ENCODE assay signal across 9 cellular contexts in genomic region chr9:113057193-113057592, GRCh38. TPM values are rescaled to one million over a fixed set of nuclear protein-coding genes. Genes with fewer than 3 reads are reported as not detected.
DNase-seq lines count a peak whose midpoint lies in the region; ATAC-seq, FAIRE-seq and TF ChIP-seq lines count a peak whose summit lies in the region.
"Had no signal": no experiment of that assay in that cellular context is flagged by ENCODE, and none has a peak within 500 bp of the region (broad histone marks: within the 10 kb centered on the region; RNA-seq: fewer than 3 reads in every experiment).

No MANE protein-coding gene starts in this region.

- H2BK20ac ChIP-seq in IMR-90 (ENCODE audit: low read depth, low read length): no peak overlapping the region
- H2BK20ac ChIP-seq in H1 (ENCODE audit: low read length): no peak overlapping the region

- peaks cover 5% of the 10 kb centered on the region for H3K79me2 ChIP-seq in ACC112 (ENCODE audit: control insufficient read depth, insufficient read depth, low read length, unreplicated experiment)
- H3K79me2 ChIP-seq in H1 (ENCODE audit: control insufficient read depth in 1 of 2, insufficient read depth in 2 of 2, low read length in 2 of 2): no peaks in the 10 kb centered on the region
- H3K79me2 ChIP-seq in neural progenitor cell (ENCODE audit: low read depth): peaks cover 37% of the 10 kb centered on the region

- no peak overlapping the region for H3K4me3 Mint-ChIP-seq in neural progenitor cell

- H3K27ac Mint-ChIP-seq in neural progenitor cell: no peak overlapping the region

- no peak overlapping the region for H2BK12ac ChIP-seq in H1 (ENCODE audit: low read depth, low read length)

- no peak for TF ChIP-seq RAD21 in IMR-90 (IDR thresholded peaks at IDR 0.05; ENCODE audit: low read length)
- TF ChIP-seq RAD21 in H1 (IDR thresholded peaks at IDR 0.05 in 1 of 2, conservative IDR thresholded peaks at IDR 0.05 in 1 of 2; ENCODE audit: low read depth in 2 of 2, low read length in 2 of 2): no peak

- H4K5ac ChIP-seq in IMR-90 (ENCODE audit: low read depth, low read length) (peak overlapping the region; percentile 65; the same call in 1 of the 2 replicates), H1 (ENCODE audit: insufficient read length, low read depth, low read length) (no peak overlapping the region)

- intact Hi-C loops in IMR-90 (cut with micrococcal nuclease): no loop called here

- TF ChIP-seq CTCF in IMR-90 (conservative IDR thresholded peaks at IDR 0.05; ENCODE audit: low read depth, low read length) (no peak), H1 (IDR thresholded peaks at IDR 0.05; ENCODE audit: control extremely low read depth in 1 of 3, insufficient read depth in 1 of 3, low read depth in 1 of 3, low read length in 3 of 3) (no peak), neural progenitor cell (IDR thresholded peaks at IDR 0.05) (no peak)

- H4K8ac ChIP-seq in IMR-90 (ENCODE audit: low read depth in 2 of 2, low read length in 2 of 2): peak overlapping the region; percentile 87 to 92
- H4K8ac ChIP-seq in H1 (ENCODE audit: extremely low read depth, insufficient read depth, low read length): no peak overlapping the region

- H3K27me3 ChIP-seq in ACC112 (ENCODE audit: insufficient read depth, low read length): peaks cover 21% of the 10 kb centered on the region
- H3K27me3 ChIP-seq in IMR-90 (ENCODE audit: control insufficient read depth, insufficient read depth, low read length): peaks cover 17% of the 10 kb centered on the region
- H3K27me3 ChIP-seq in H1 (replicated peaks in 1 of 4; ENCODE audit: control insufficient read depth in 3 of 4, extremely low read depth in 1 of 4, insufficient read depth in 3 of 4, low read length in 3 of 4): peaks cover 30 to 41% (median 38%) of the 10 kb centered on the region in 4 experiments
- peaks cover 43% of the 10 kb centered on the region for H3K27me3 ChIP-seq in neural progenitor cell

- peaks cover 9 to 11% of the 10 kb centered on the region in 2 experiments for H3K79me1 ChIP-seq in IMR-90 (ENCODE audit: low read depth in 1 of 2, low read length in 2 of 2)
- H3K79me1 ChIP-seq in H1 (ENCODE audit: low read depth, low read length): no peaks in the 10 kb centered on the region

- H3K9me3 ChIP-seq in IMR-90 (ENCODE audit: control insufficient read depth, insufficient read depth, low read length) (peaks cover 42% of the 10 kb centered on the region), H1 (ENCODE audit: insufficient read depth in 2 of 2, low read depth in 1 of 2, low read length in 1 of 2) (peaks cover 8 to 22% of the 10 kb centered on the region in 2 experiments; a peak in 3 of 4 replicates), neural progenitor cell (ENCODE audit: low read depth) (peaks cover 12% of the 10 kb centered on the region)

- no peak overlapping the region for H3K56ac ChIP-seq in IMR-90 (ENCODE audit: extremely low read depth, insufficient read depth, low read length)
- H3K56ac ChIP-seq in H1 (replicated peaks; ENCODE audit: insufficient read length, low read depth, low read length): no peak overlapping the region

- no peak overlapping the region for H3K23ac ChIP-seq in IMR-90 (ENCODE audit: low read depth, low read length)
- no peak overlapping the region for H3K23ac ChIP-seq in H1 (ENCODE audit: insufficient read length)

- H3K36me3 ChIP-seq in ACC112 (ENCODE audit: insufficient read depth, low read length) (no peaks in the 10 kb centered on the region; the same call in 1 of the 2 replicates), IMR-90 (ENCODE audit: control insufficient read depth, insufficient read depth, low read length) (no peaks in the 10 kb centered on the region), H1 (ENCODE audit: control insufficient read depth in 2 of 4, insufficient read depth in 4 of 4, low read length in 3 of 4) (peaks cover 0 to 3% (median 0%) of the 10 kb centered on the region in 4 experiments; a peak in 1 of 8 replicates), neural progenitor cell (no peaks in the 10 kb centered on the region)

- peaks cover 12% of the 10 kb centered on the region for H3K27me3 Mint-ChIP-seq in neural progenitor cell (ENCODE audit: insufficient read depth, low read depth)

- H2BK5ac ChIP-seq in IMR-90 (ENCODE audit: low read depth, low read length, poor library complexity, severe bottlenecking): no peak overlapping the region
- H2BK5ac ChIP-seq in H1 (ENCODE audit: low read depth, low read length): no peak overlapping the region

- H3K4me1 ChIP-seq in ACC112 (ENCODE audit: control insufficient read depth, insufficient read depth, low read length, unreplicated experiment) (peaks cover 2% of the 10 kb centered on the region), IMR-90 (ENCODE audit: control insufficient read depth, insufficient read depth, low read length) (no peaks in the 10 kb centered on the region), H1 (replicated peaks in 1 of 4; ENCODE audit: control insufficient read depth in 3 of 4, insufficient read depth in 4 of 4, low read length in 3 of 4) (no peaks in the 10 kb centered on the region; a peak in 2 of 7 replicates), neural progenitor cell (no peaks in the 10 kb centered on the region)

- WGBS in IMR-90 (ENCODE audit: extremely low coverage in 2 of 2, insufficient read length in 1 of 2), 2 experiments: 38% methylated on average over 1 of the region's 5 CpGs; no CpG with 5 or more reads in 1 of the 2 experiments
- WGBS in H1 (ENCODE audit: extremely low coverage in 1 of 2, insufficient coverage in 1 of 2, insufficient read length in 1 of 2, insufficient replicate concordance in 2 of 2, low coverage in 1 of 2, low lambda C conversion rate in 2 of 2, missing lambda C conversion rate in 1 of 2), 2 experiments: 74% methylated on average over 5 of the region's 5 CpGs; no CpG with 5 or more reads in 1 of the 2 experiments

- no peak overlapping the region for H2BK120ac ChIP-seq in IMR-90 (ENCODE audit: low read depth, low read length)
- no peak overlapping the region for H2BK120ac ChIP-seq in H1 (replicated peaks; ENCODE audit: low read depth, low read length)

- no peak overlapping the region for H2AK9ac ChIP-seq in IMR-90 (replicated peaks; ENCODE audit: low read depth, low read length, poor library complexity)

- H3K4ac ChIP-seq in IMR-90 (ENCODE audit: low read depth, low read length) (no peak overlapping the region), H1 (replicated peaks; ENCODE audit: insufficient read length, low read depth, low read length) (no peak overlapping the region)

- TF ChIP-seq EP300 in H1 (IDR thresholded peaks at IDR 0.05; ENCODE audit: borderline replicate concordance in 1 of 2, low read depth in 2 of 2, low read length in 2 of 2): no peak

- no peak overlapping the region for H2AK5ac ChIP-seq in IMR-90 (ENCODE audit: low read depth, low read length)
- H2AK5ac ChIP-seq in H1 (ENCODE audit: low read depth, low read length): no peak overlapping the region

- H3K4me1 Mint-ChIP-seq in neural progenitor cell: no peaks in the 10 kb centered on the region
- H3K4me1 Mint-ChIP-seq: neural crest cell had no signal

- no peaks in the 10 kb centered on the region for H3K9me1 ChIP-seq in IMR-90 (ENCODE audit: insufficient read depth, low read length)

- H3K14ac ChIP-seq in IMR-90 (replicated peaks; ENCODE audit: low read depth, low read length) (no peak overlapping the region), H1 (ENCODE audit: insufficient read length) (no peak overlapping the region)

- FAIRE-seq in H1 (lab: Jason Lieb, UNC): no peak

- H3K4me2 ChIP-seq in IMR-90 (ENCODE audit: low read depth, low read length) (peak overlapping the region; percentile 37; the same call in 1 of the 2 replicates), H1 (ENCODE audit: insufficient read depth in 1 of 2, low read depth in 2 of 2, low read length in 2 of 2) (peak overlapping the region; percentile 67 to 99; a peak in 2 of 4 replicates), neural progenitor cell (peak overlapping the region; percentile 80)

- H3K23me2 ChIP-seq in H1 (ENCODE audit: low read depth, low read length): peaks cover 10% of the 10 kb centered on the region

- H3K36me3 Mint-ChIP-seq in neural progenitor cell: peaks cover 3% of the 10 kb centered on the region

- H4K91ac ChIP-seq in IMR-90 (ENCODE audit: insufficient read depth, low read depth, low read length): no peak overlapping the region; the same call in 1 of the 2 replicates
- no peak overlapping the region for H4K91ac ChIP-seq in H1 (replicated peaks; ENCODE audit: insufficient read length, low read length)

- DNase-seq in IMR-90 (no peak), H1 (ENCODE audit: low read depth in 1 of 2, low spot score in 2 of 2) (no peak), neural progenitor cell (ENCODE audit: low spot score) (no peak), NCI-H2107 (lab: John Stamatoyannopoulos, UW) (no peak), retina (no peak), SKM-1 treated with dmso at 0.1 percent for 144 hours (lab: John Stamatoyannopoulos, UW; ENCODE audit: unreplicated experiment) (no peak), NCI-H748 (lab: John Stamatoyannopoulos, UW; ENCODE audit: unreplicated experiment) (no peak)

- no TSS peak for BruUV-seq in IMR-90 (replicated peaks; lab: Mats Ljungman, UMichigan)

- H3F3A ChIP-seq in neural progenitor cell (ENCODE audit: low read depth): no peaks in the 10 kb centered on the region

- H3K9ac ChIP-seq in IMR-90 (ENCODE audit: low read depth, low read length): no peak overlapping the region
- no peak overlapping the region for H3K9ac ChIP-seq in H1 (replicated peaks in 1 of 4; ENCODE audit: extremely low read depth in 1 of 4, low read depth in 3 of 4, low read length in 3 of 4)
- no peak overlapping the region for H3K9ac ChIP-seq in neural progenitor cell

- CTCF ChIA-PET in IMR-90 (lab: Yijun Ruan, JAX) (no interaction called here), H1 (lab: Charles Lee; ENCODE audit: partially characterized antibody) (interaction anchor here (0.6 kb wide), 1 partner anchor 46 kb away, joined by 3 read pairs; no protein-coding TSS in a partner anchor)

- peaks cover 15% of the 10 kb centered on the region for H3K9me3 Mint-ChIP-seq in neural progenitor cell

- no peak overlapping the region for H2BK15ac ChIP-seq in IMR-90 (ENCODE audit: low read depth, low read length)
- no peak overlapping the region for H2BK15ac ChIP-seq in H1 (ENCODE audit: low read length)

- peak overlapping the region; percentile 64 for H3K27ac ChIP-seq in ACC112 (ENCODE audit: low read depth, low read length)
- H3K27ac ChIP-seq in IMR-90 (ENCODE audit: insufficient read depth, low read length): no peak overlapping the region
- no peak overlapping the region for H3K27ac ChIP-seq in H1 (ENCODE audit: low read depth, low read length)
- H3K27ac ChIP-seq in neural progenitor cell: no peak overlapping the region

- POLR2A ChIA-PET in IMR-90 (lab: Charles Lee; ENCODE audit: unreplicated experiment) (no interaction called here), H1 (lab: Charles Lee; ENCODE audit: partially characterized antibody) (no interaction called here)

- H3K4me3 ChIP-seq in ACC112 (ENCODE audit: low read depth, low read length) (peak overlapping the region; percentile 91), IMR-90 (ENCODE audit: insufficient read depth, low read depth, low read length) (peak overlapping the region; percentile 91), H1 (ENCODE audit: extremely low read depth in 1 of 4, insufficient read depth in 2 of 4, low read depth in 3 of 4, low read length in 4 of 4) (peak overlapping the region in 1 of 4 experiments; percentile 95; a peak in 2 of 8 replicates), neural progenitor cell (peak overlapping the region; percentile 80)

- H2AFZ ChIP-seq in ACC112 (ENCODE audit: low read length, unreplicated experiment) (peak overlapping the region; percentile 96), IMR-90 (replicated peaks; ENCODE audit: low read length, poor library complexity) (peak overlapping the region; percentile 77), H1 (ENCODE audit: low read length) (no peak overlapping the region), neural progenitor cell (replicated peaks) (peak overlapping the region; percentile 98)

- in situ Hi-C loops in IMR-90 (cut with MboI; ENCODE audit: low sequenced_read_pairs): no loop called here

- ATAC-seq in IMR-90 (ENCODE audit: low read depth): no peak

- H4K20me1 ChIP-seq in IMR-90 (ENCODE audit: insufficient read depth, low read length) (no peaks in the 10 kb centered on the region), H1 (replicated peaks in 1 of 2; ENCODE audit: control insufficient read depth in 1 of 2, insufficient read depth in 2 of 2, low read length in 2 of 2) (peaks cover under 1 to 2% of the 10 kb centered on the region in 2 experiments), neural progenitor cell (ENCODE audit: low read depth) (no peaks in the 10 kb centered on the region)

- TF ChIP-seq POLR2A in IMR-90 (IDR thresholded peaks at IDR 0.05; ENCODE audit: low read depth, low read length) (no peak), H1 (IDR thresholded peaks at IDR 0.05; ENCODE audit: control extremely low read depth in 1 of 2, low read depth in 2 of 2, low read length in 2 of 2) (no peak)

- dilution Hi-C loops in IMR-90 (cut with HindIII; ENCODE audit: low sequenced_read_pairs, unreplicated experiment): no loop called here

- H3K18ac ChIP-seq in IMR-90 (ENCODE audit: low read depth, low read length) (no peak overlapping the region), H1 (ENCODE audit: extremely low read depth, low read length) (no peak overlapping the region)

RNA-seq across cellular contexts. Expression of gene ZFP37, which starts 0.7 kb away (rescaled TPM):
- total RNA-seq in IMR-90 (2012; rRNA removed) (3.6 and 4.4 TPM in 2 replicates), neural progenitor cell (ENCODE audit: low replicate concordance) (13.3 and 14.1 TPM in 2 replicates)
- polyA plus RNA-seq in IMR-90 (2012; rRNA removed) (0.75 and 0.84 TPM in 2 replicates), H1 (2011; rRNA removed) (0.25 and 0.38 TPM in 2 replicates)
- polyA plus RNA-seq in IMR-90 (2012; cell fraction: cytosol; rRNA removed): 0.15 and 0.23 TPM in 2 replicates
- polyA plus RNA-seq in IMR-90 (2012; cell fraction: nucleus; rRNA removed; ENCODE audit: low replicate concordance): 0.16 and 0.72 TPM in 2 replicates
- total RNA-seq in H1 (2021; fragmentation: NEBNext Ultra II Directional; extraction: Animal tissue kit (Norgen Biotek cat#: 25700)): 4.4 and 5.1 TPM in 2 replicates
- polyA plus RNA-seq in H1 (2011; cell fraction: cytosol; rRNA removed): 0.78 TPM
- 0.71 TPM for polyA plus RNA-seq in H1 (2011; cell fraction: nucleus; rRNA removed)
- 1.7 to 2.3 TPM (median 2.1 TPM) in 4 replicates for polyA plus RNA-seq in H1 (2012, experiment 1 of 2)
- 0.17 TPM for polyA plus RNA-seq in H1 (2012, experiment 2 of 2)
- polyA plus RNA-seq in H1 (2013, experiment 1 of 2): 1.6 TPM
- polyA plus RNA-seq in H1 (2013, experiment 2 of 2): 2.0 TPM
- 1.1 and 2.2 TPM in 2 replicates for polyA minus RNA-seq in H1 (2011; rRNA and poly(A)+ RNA removed)
- polyA minus RNA-seq in H1 (2011; cell fraction: cytosol; rRNA and poly(A)+ RNA removed): 1.5 TPM
- 2.9 TPM for polyA minus RNA-seq in H1 (2011; cell fraction: nucleus; rRNA and poly(A)+ RNA removed)

RNA-seq across cellular contexts. Expression of gene ZNF883, which starts 45.2 kb away (rescaled TPM):
- 0.54 and 0.83 TPM in 2 replicates for total RNA-seq in IMR-90 (2012; rRNA removed)
- 0.32 and 0.51 TPM in 2 replicates for polyA plus RNA-seq in IMR-90 (2012; rRNA removed)
- 0.08 and 0.10 TPM in 2 replicates for polyA plus RNA-seq in IMR-90 (2012; cell fraction: cytosol; rRNA removed)
- polyA plus RNA-seq in IMR-90 (2012; cell fraction: nucleus; rRNA removed; ENCODE audit: low replicate concordance): 0.03 and 0.54 TPM in 2 replicates
- 19.2 and 20.2 TPM in 2 replicates for total RNA-seq in H1 (2021; fragmentation: NEBNext Ultra II Directional; extraction: Animal tissue kit (Norgen Biotek cat#: 25700))
- 4.5 and 6.1 TPM in 2 replicates for polyA plus RNA-seq in H1 (2011; rRNA removed)
- polyA plus RNA-seq in H1 (2011; cell fraction: cytosol; rRNA removed): 4.9 TPM
- 14.9 TPM for polyA plus RNA-seq in H1 (2011; cell fraction: nucleus; rRNA removed)
- 4.7 to 9.2 TPM (median 6.4 TPM) in 4 replicates for polyA plus RNA-seq in H1 (2012, experiment 1 of 2)
- polyA plus RNA-seq in H1 (2012, experiment 2 of 2): 0.39 TPM
- polyA plus RNA-seq in H1 (2013, experiment 1 of 2): 16.9 TPM
- 14.4 TPM for polyA plus RNA-seq in H1 (2013, experiment 2 of 2)
- 22.2 and 29.6 TPM in 2 replicates for polyA minus RNA-seq in H1 (2011; rRNA and poly(A)+ RNA removed)
- polyA minus RNA-seq in H1 (2011; cell fraction: cytosol; rRNA and poly(A)+ RNA removed): 10.6 TPM
- 77.5 TPM for polyA minus RNA-seq in H1 (2011; cell fraction: nucleus; rRNA and poly(A)+ RNA removed)
- 11.5 and 20.0 TPM in 2 replicates for total RNA-seq in neural progenitor cell (ENCODE audit: low replicate concordance)
